4 cellular contexts compared by ENCODE assay signal in the genomic region with DNA sequence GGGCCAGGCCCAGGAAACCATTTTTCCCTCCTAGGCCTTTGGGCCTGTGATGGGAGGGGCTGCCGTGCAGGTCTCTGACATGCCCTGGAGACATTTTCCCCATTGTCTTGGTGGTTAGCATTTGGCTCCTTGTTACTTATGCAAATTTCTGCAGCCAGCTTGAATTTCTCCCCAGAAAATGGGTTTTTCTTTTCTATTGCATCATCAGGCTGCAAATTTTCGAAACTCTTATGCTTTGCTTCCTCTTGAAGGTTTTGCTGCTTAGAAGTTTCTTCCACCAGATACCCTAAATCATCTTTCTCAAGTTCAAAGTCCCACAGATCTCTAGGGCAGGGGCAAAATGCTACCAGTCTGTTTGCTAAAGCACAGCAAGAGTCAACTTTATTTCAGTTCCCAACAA. TPM values are rescaled to one million over a fixed set of nuclear protein-coding genes. Genes with fewer than 3 reads are reported as not detected.
"Had no signal": no experiment of that assay in that cellular context is flagged by ENCODE, and none has a peak within 500 bp of the region (broad histone marks: within the 10 kb centered on the region; RNA-seq: fewer than 3 reads in every experiment).

No MANE protein-coding gene starts in this region.

RNA-seq across cellular contexts. Expression of a gene that starts 57.8 kb away (rescaled TPM):
- total RNA-seq: GM23338, H1, H9, IMR-90 had no signal
